Comparison of ENCODE assay signal across 8 cellular contexts in the genomic region with DNA sequence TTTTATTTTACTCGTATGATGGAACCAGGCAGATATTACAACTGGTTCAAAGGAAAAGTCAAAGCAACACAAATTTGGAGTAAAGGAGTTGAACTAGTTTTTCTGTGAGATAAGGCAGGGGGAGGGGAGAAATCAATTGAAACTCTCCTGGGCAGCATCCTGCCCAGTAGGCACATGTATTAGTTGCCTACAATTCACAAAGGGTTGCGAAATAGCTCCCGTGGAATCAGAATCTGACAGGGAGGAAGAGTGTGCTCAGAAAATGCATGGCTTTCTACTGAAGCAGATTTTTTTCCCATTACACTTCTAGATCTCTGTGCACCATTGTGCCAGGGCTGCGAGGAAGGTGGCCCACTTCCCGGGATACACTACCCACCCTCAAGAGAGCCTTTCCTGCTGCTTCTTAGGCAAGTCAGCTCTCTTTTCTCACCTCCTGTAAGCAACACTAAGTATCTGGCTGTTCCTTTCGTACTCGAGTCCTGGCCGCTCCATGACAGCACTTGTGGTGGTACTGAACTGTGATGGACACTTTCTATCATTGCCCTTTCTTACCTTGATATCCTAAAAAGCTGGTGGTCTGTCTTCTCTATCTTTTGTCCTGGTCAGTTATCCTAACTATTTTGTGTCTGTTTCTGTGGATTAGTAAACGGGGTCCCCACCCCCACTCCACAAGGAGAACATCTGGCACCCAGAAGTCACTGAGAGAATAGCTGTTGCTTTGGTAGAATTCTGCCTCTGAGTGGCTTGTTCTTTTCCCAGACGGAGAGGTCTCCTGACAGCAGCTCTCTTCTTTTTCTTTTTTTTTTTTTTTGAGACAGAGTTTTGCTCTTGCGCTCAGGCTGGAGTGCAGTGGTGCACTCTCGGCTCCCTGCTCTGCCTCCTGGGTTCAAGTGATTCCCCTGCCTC.
DNase-seq lines count a peak whose midpoint lies in the region; ATAC-seq, FAIRE-seq and TF ChIP-seq lines count a peak whose summit lies in the region.

No MANE protein-coding gene starts in this region.

- no peaks in the 10 kb centered on the region for H3K9me3 Mint-ChIP-seq in CD4-positive, CD25-positive, alpha-beta regulatory T cell
- no peaks in the 10 kb centered on the region for H3K9me3 Mint-ChIP-seq in immature natural killer cell

- H3K4me3 ChIP-seq in CD4-positive, CD25-positive, alpha-beta regulatory T cell (ENCODE audit: low read depth, low read length) = no peak overlapping the region

- peak overlapping the region; percentile 6 for H3K27ac ChIP-seq in CD4-positive, CD25-positive, alpha-beta regulatory T cell (ENCODE audit: insufficient read depth, low read length, poor library complexity, severe bottlenecking)

- H3K9me3 ChIP-seq in CD4-positive, CD25-positive, alpha-beta regulatory T cell (ENCODE audit: control insufficient read depth in 2 of 2, low read length in 2 of 2) = no peaks in the 10 kb centered on the region

- TF ChIP-seq CTCF in D721Med (IDR thresholded peaks at IDR 0.05; ENCODE audit: insufficient read depth, missing control alignments) = no peak

- no peaks in the 10 kb centered on the region for H3K27me3 ChIP-seq in CD4-positive, CD25-positive, alpha-beta regulatory T cell (ENCODE audit: control insufficient read depth, insufficient read depth, low read length)

- H3K4me1 Mint-ChIP-seq in CD4-positive, CD25-positive, alpha-beta regulatory T cell = peaks cover 27 to 78% (median 57%) of the 10 kb centered on the region in 4 donors
- H3K4me1 Mint-ChIP-seq in immature natural killer cell = peaks cover 47 to 70% of the 10 kb centered on the region in 2 donors

- peak overlapping the region; percentile 30 to 84 (median 81) for H3K27ac Mint-ChIP-seq in CD4-positive, CD25-positive, alpha-beta regulatory T cell
- peak overlapping the region in 3 of 6 donors; percentile 1 to 63 (median 62) for H3K27ac Mint-ChIP-seq in immature natural killer cell

- DNase-seq in CD4-positive, CD25-positive, alpha-beta regulatory T cell = no peak
- DNase-seq in NCI-H82 (lab: John Stamatoyannopoulos, UW) (peak; percentile 71), fibroblast of the conjunctiva (ENCODE audit: low read depth) (peak; percentile 40), D721Med (ENCODE audit: insufficient read length, low spot score) (no peak), immature natural killer cell (no peak)
- no peak for DNase-seq in stimulated activated CD4-positive, alpha-beta T cell treated with anti-CD3 and anti-CD28 coated beads, Interleukin-12 subunit alpha, Interleukin-12 subunit beta, amount 100 ng/mL, for 4 hours

- H3K36me3 ChIP-seq in CD4-positive, CD25-positive, alpha-beta regulatory T cell (ENCODE audit: control insufficient read depth, insufficient read depth, low read length) = peaks cover 67% of the 10 kb centered on the region

- ATAC-seq in CD4-positive, CD25-positive, alpha-beta regulatory T cell (ENCODE audit: low read depth in 2 of 2) = no peak
- peak; percentile 7 for ATAC-seq in GM21390 (IDR thresholded peaks at IDR 0.05; ENCODE audit: unreplicated experiment)
- ATAC-seq in GM19455 (IDR thresholded peaks at IDR 0.05; ENCODE audit: unreplicated experiment) = no peak

- H3K4me3 Mint-ChIP-seq in CD4-positive, CD25-positive, alpha-beta regulatory T cell = no peak overlapping the region
- no peak overlapping the region for H3K4me3 Mint-ChIP-seq in immature natural killer cell

- no peak for FAIRE-seq in D721Med (lab: Jason Lieb, UNC)

- H3K27me3 Mint-ChIP-seq in CD4-positive, CD25-positive, alpha-beta regulatory T cell = no peaks in the 10 kb centered on the region
- H3K27me3 Mint-ChIP-seq in immature natural killer cell (ENCODE audit: low read depth in 3 of 3) = peaks cover 2 to 13% (median 10%) of the 10 kb centered on the region in 3 donors

- peaks cover 15% of the 10 kb centered on the region for H3K4me1 ChIP-seq in CD4-positive, CD25-positive, alpha-beta regulatory T cell (ENCODE audit: control insufficient read depth, insufficient read depth, low read length, poor library complexity, severe bottlenecking)

- peaks cover 52% of the 10 kb centered on the region for H3K36me3 Mint-ChIP-seq in CD4-positive, CD25-positive, alpha-beta regulatory T cell
- H3K36me3 Mint-ChIP-seq in immature natural killer cell = peaks cover 23 to 43% (median 23%) of the 10 kb centered on the region in 3 donors

Comparison
In these comparisons a context has a peak if more than half of its experiments do, and no peak if none do; other contexts are left out.
1. DNase-seq: peak in NCI-H82 (single experiment) and fibroblast of the conjunctiva (single experiment); none in CD4-positive, CD25-positive, alpha-beta regulatory T cell (0 of 3), stimulated activated CD4-positive, alpha-beta T cell treated with anti-CD3 and anti-CD28 coated beads, Interleukin-12 subunit alpha, Interleukin-12 subunit beta, amount 100 ng/mL, for 4 hours (single experiment), D721Med (single experiment) and immature natural killer cell (0 of 3).